Comparison of ENCODE assay signal across 8 cellular contexts in the genomic region with DNA sequence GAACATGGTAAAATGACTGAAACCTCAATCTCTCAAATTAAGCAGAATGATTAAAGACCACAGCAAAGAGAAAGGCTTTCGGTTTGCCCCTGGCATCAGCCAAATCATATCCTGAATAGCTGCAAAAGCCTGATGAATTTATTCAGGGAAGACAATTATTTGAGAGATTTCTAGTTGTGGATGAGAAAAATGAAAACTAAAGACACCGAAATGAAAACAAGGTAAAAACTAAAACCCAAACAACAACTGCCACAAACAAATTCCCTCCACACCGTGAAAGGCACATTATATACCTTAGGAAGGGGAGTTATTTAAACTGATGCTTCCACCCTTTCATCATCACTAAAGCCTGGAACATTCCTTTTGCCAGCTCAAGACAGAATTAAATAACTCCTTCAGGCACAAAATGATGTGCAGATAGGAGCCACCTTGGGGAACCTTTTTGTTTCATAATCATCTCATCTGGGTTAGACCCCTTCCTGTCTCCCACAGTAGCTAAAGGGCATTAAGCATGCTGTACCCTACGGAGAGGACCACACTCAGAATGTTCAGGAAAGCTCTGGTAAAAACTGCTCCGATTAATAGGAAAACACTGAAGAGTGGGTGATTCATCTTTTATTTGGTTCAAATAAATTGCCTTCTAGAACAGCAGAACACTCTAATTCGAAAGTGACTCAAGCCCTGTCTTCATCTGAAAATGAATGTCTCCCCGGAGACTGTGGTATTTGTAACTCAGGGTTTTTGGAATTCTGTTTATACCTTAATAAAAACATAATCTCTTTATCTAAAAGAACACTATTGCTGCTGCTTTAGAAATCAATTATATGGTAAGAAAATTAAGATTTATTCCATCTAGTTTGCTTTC. TPM values are rescaled to one million over a fixed set of nuclear protein-coding genes. Genes with fewer than 3 reads are reported as not detected.
DNase-seq lines count a peak whose midpoint lies in the region; ATAC-seq, FAIRE-seq and TF ChIP-seq lines count a peak whose summit lies in the region.

No MANE protein-coding gene starts in this region.

- no peak for TF ChIP-seq CTCF in A549 (IDR thresholded peaks at IDR 0.05)
- TF ChIP-seq CTCF in GM23338 (conservative IDR thresholded peaks at IDR 0.05; ENCODE audit: low read depth in 2 of 2): 0 out of 4 replicates have a peak, but pooled peaks of 1 of the 2 experiments have one; percentile 2
- no peak for TF ChIP-seq CTCF in liver (IDR thresholded peaks at IDR 0.05; ENCODE audit: low read depth, low read length, missing input control)
- TF ChIP-seq CTCF in esophagus squamous epithelium (IDR thresholded peaks at IDR 0.05): peak in 1 of 6 experiments; percentile 7

- H3K4me1 ChIP-seq in A549 (peaks cover 4% of the 10 kb centered on the region; the same call in 1 of the 3 replicates), GM23338 (ENCODE audit: insufficient read depth) (no peaks in the 10 kb centered on the region), liver (ENCODE audit: control insufficient read depth in 4 of 4, insufficient read depth in 4 of 4, low read length in 3 of 4) (peaks cover 2 to 8% (median 5%) of the 10 kb centered on the region in 4 donors), esophagus squamous epithelium (peaks cover 0 to 13% (median 0%) of the 10 kb centered on the region in 3 donors)

- CTCF ChIA-PET in A549 (lab: Yijun Ruan, JAX): interaction anchor here (0.6 to 6.2 kb wide), 41 partner anchors 9 to 658 kb away, joined by 3 to 60 read pairs (median 3); a partner anchor contains a TSS

- WGBS in A549 (ENCODE audit: missing lambda C conversion rate): 56% methylated on average over 7 of the region's 7 CpGs
- WGBS in liver: 65% methylated on average over 7 of the region's 7 CpGs
- WGBS in esophagus squamous epithelium, 2 donors: 49 to 57% methylated on average over 7 of the region's 7 CpGs

- TF ChIP-seq POLR2A in A549 (IDR thresholded peaks at IDR 0.05; ENCODE audit: low read length): no peak
- TF ChIP-seq POLR2A in esophagus squamous epithelium (IDR thresholded peaks at IDR 0.05): no peak

- peak overlapping the region; percentile 75; the same call in 2 of the 3 replicates for H3K4me3 Mint-ChIP-seq in GM23338
- H3K4me3 Mint-ChIP-seq in activated naive CD8-positive, alpha-beta T cell treated with anti-CD3 and anti-CD28 coated beads, Interleukin-2, amount 10 ng/mL, durations not matched to agents 7 days and 5 days: peak overlapping the region; percentile 87

- H3K9me2 ChIP-seq in GM23338 (ENCODE audit: insufficient read depth): no peaks in the 10 kb centered on the region

- DNase-seq in A549 (ENCODE audit: low read depth in 1 of 2, low spot score in 1 of 2): no peak
- DNase-seq in GM23338 (ENCODE audit: low spot score): no peak
- no peak for DNase-seq in activated naive CD8-positive, alpha-beta T cell treated with anti-CD3 and anti-CD28 coated beads, Interleukin-2, amount 10 ng/mL, durations not matched to agents 7 days and 5 days
- DNase-seq in esophagus squamous epithelium (lab: John Stamatoyannopoulos, UW): no peak

- no peaks in the 10 kb centered on the region for H3K9me3 Mint-ChIP-seq in GM23338
- H3K9me3 Mint-ChIP-seq in activated naive CD8-positive, alpha-beta T cell treated with anti-CD3 and anti-CD28 coated beads, Interleukin-2, amount 10 ng/mL, durations not matched to agents 7 days and 5 days: no peaks in the 10 kb centered on the region

- TF ChIP-seq RAD21 in A549 (conservative IDR thresholded peaks at IDR 0.05 in 1 of 2, IDR thresholded peaks at IDR 0.05 in 1 of 2): no peak
- TF ChIP-seq RAD21 in liver (IDR thresholded peaks at IDR 0.05): no peak

- H3F3A ChIP-seq in GM23338 (replicated peaks; ENCODE audit: low read depth): no peaks in the 10 kb centered on the region

- no peaks in the 10 kb centered on the region for H4K20me1 ChIP-seq in GM23338 (replicated peaks; ENCODE audit: insufficient read depth)

- H3K9me3 ChIP-seq in A549 (no peaks in the 10 kb centered on the region), liver (ENCODE audit: control insufficient read depth in 4 of 4, low read length in 3 of 4) (no peaks in the 10 kb centered on the region), esophagus squamous epithelium (no peaks in the 10 kb centered on the region)

- H3K36me3 Mint-ChIP-seq in GM23338 (ENCODE audit: low read depth): peaks cover 6% of the 10 kb centered on the region; the same call in 1 of the 3 replicates
- H3K36me3 Mint-ChIP-seq in activated naive CD8-positive, alpha-beta T cell treated with anti-CD3 and anti-CD28 coated beads, Interleukin-2, amount 10 ng/mL, durations not matched to agents 7 days and 5 days: peaks cover 9% of the 10 kb centered on the region

- no peaks in the 10 kb centered on the region for H3K27me3 Mint-ChIP-seq in GM23338 (ENCODE audit: insufficient read depth, low read depth, poor library complexity)
- H3K27me3 Mint-ChIP-seq in activated naive CD8-positive, alpha-beta T cell treated with anti-CD3 and anti-CD28 coated beads, Interleukin-2, amount 10 ng/mL, durations not matched to agents 7 days and 5 days: no peaks in the 10 kb centered on the region

- H3K79me2 ChIP-seq in GM23338 (replicated peaks; ENCODE audit: insufficient read depth): no peaks in the 10 kb centered on the region

- no peak overlapping the region for H3K9ac ChIP-seq in liver (ENCODE audit: low read depth in 1 of 2, low read length in 2 of 2)

- peak overlapping the region; percentile 93; the same call in 1 of the 3 replicates for H3K4me2 ChIP-seq in A549
- no peak overlapping the region for H3K4me2 ChIP-seq in GM23338

- ATAC-seq in A549: no peak
- ATAC-seq in GM23338: no peak
- ATAC-seq in activated naive CD8-positive, alpha-beta T cell treated with anti-CD3 and anti-CD28 coated beads, Interleukin-2, amount 10 ng/mL, durations not matched to agents 7 days and 5 days (ENCODE audit: low read depth): no peak
- no peak for ATAC-seq in HG03196 (IDR thresholded peaks at IDR 0.05; ENCODE audit: unreplicated experiment)
- ATAC-seq in GM18858 (IDR thresholded peaks at IDR 0.05; ENCODE audit: unreplicated experiment): no peak
- ATAC-seq in HG03521 (IDR thresholded peaks at IDR 0.05; ENCODE audit: unreplicated experiment): no peak

- no peaks in the 10 kb centered on the region for H3K36me3 ChIP-seq in GM23338 (ENCODE audit: insufficient read depth)
- H3K36me3 ChIP-seq in liver (ENCODE audit: control insufficient read depth in 4 of 4, insufficient read depth in 3 of 4, low read depth in 1 of 4, low read length in 3 of 4): peaks cover 0 to 4% (median 0%) of the 10 kb centered on the region in 4 donors
- H3K36me3 ChIP-seq in esophagus squamous epithelium: peaks cover 0 to 56% (median 2%) of the 10 kb centered on the region in 3 donors

- H3K4me3 ChIP-seq in A549 (no peak overlapping the region; the same call in 2 of the 3 replicates), GM23338 (peak overlapping the region; percentile 55; the same call in 1 of the 2 replicates), liver (ENCODE audit: low read depth in 1 of 3, low read length in 3 of 3) (peak overlapping the region in 1 of 3 donors; percentile 59), esophagus squamous epithelium (peak overlapping the region in 2 of 4 donors; percentile 45 to 69)

- no peak overlapping the region for H2AFZ ChIP-seq in GM23338

- no peak overlapping the region for H3K27ac Mint-ChIP-seq in GM23338
- H3K27ac Mint-ChIP-seq in activated naive CD8-positive, alpha-beta T cell treated with anti-CD3 and anti-CD28 coated beads, Interleukin-2, amount 10 ng/mL, durations not matched to agents 7 days and 5 days: peak overlapping the region; percentile 69

- H3K27me3 ChIP-seq in GM23338 (ENCODE audit: insufficient read depth) (no peaks in the 10 kb centered on the region), liver (ENCODE audit: control insufficient read depth in 4 of 4, insufficient read depth in 4 of 4, low read length in 3 of 4) (no peaks in the 10 kb centered on the region), esophagus squamous epithelium (no peaks in the 10 kb centered on the region)

- no peak overlapping the region for H3K27ac ChIP-seq in A549
- no peak overlapping the region; the same call in 1 of the 2 replicates for H3K27ac ChIP-seq in GM23338 (ENCODE audit: low read depth)
- H3K27ac ChIP-seq in liver (ENCODE audit: low read depth in 1 of 2, low read length in 2 of 2): no peak overlapping the region
- peak overlapping the region in 1 of 4 donors; percentile 11 for H3K27ac ChIP-seq in esophagus squamous epithelium

- H3K4me1 Mint-ChIP-seq in GM23338: peaks cover 18% of the 10 kb centered on the region; the same call in 2 of the 3 replicates
- H3K4me1 Mint-ChIP-seq in activated naive CD8-positive, alpha-beta T cell treated with anti-CD3 and anti-CD28 coated beads, Interleukin-2, amount 10 ng/mL, durations not matched to agents 7 days and 5 days: peaks cover 23% of the 10 kb centered on the region

- POLR2A ChIA-PET in A549 (lab: Yijun Ruan, JAX): no interaction called here
- POLR2A ChIA-PET in activated naive CD8-positive, alpha-beta T cell treated with anti-CD3 and anti-CD28 coated beads, Interleukin-2, amount 10 ng/mL, durations not matched to agents 7 days and 5 days (lab: Charles Lee): interaction anchor here (2.8 kb wide), 1 partner anchor 413 kb away, joined by 8 read pairs; a partner anchor contains a TSS

- no peak for FAIRE-seq in A549 (lab: Jason Lieb, UNC)

- TF ChIP-seq EP300 in A549 (IDR thresholded peaks at IDR 0.05): no peak

- intact Hi-C loops in esophagus squamous epithelium (cut with DNase I): loop anchor here (10.0 kb wide), 1 partner anchor 207 kb away; no protein-coding TSS in a partner anchor

TF ChIP-seq in A549, 52 proteins besides CTCF, POLR2A, EP300 and RAD21 (continues in another document):
- TF ChIP-seq PHF8 (IDR thresholded peaks at IDR 0.05; ENCODE audit: borderline replicate concordance, low read depth) (no peak), MYC (IDR thresholded peaks at IDR 0.05; ENCODE audit: borderline replicate concordance, low read length) (no peak)

TF ChIP-seq in GM23338, 12 proteins besides CTCF, POLR2A, EP300 and RAD21:
- no peak for TF ChIP-seq CREB1 (CRISPR knock-in tag; IDR thresholded peaks at IDR 0.05; ENCODE audit: low read depth)

TF ChIP-seq in liver, 16 proteins besides CTCF, POLR2A, EP300 and RAD21 (continues in another document):
- TF ChIP-seq, protein P1, sequence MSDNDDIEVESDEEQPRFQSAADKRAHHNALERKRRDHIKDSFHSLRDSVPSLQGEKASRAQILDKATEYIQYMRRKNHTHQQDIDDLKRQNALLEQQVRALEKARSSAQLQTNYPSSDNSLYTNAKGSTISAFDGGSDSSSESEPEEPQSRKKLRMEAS (IDR thresholded peaks at IDR 0.05): no peak
- no peak for TF ChIP-seq EGR1 (IDR thresholded peaks at IDR 0.05; ENCODE audit: low read depth in 2 of 2)

RNA-seq across cellular contexts. Expression of a gene that starts 9.1 kb away (rescaled TPM):
- polyA plus RNA-seq in A549 (2011; rRNA removed): not detected in 2 replicates
- polyA plus RNA-seq in A549 (2012; cell fraction: cytosol; rRNA removed): not detected in 2 replicates
- polyA plus RNA-seq in A549 (2012; cell fraction: nucleus; rRNA removed): not detected in 2 replicates
- polyA plus RNA-seq in A549 (2017; fragmentation: RNase III; extraction: RNeasy Plus Mini Kit Qiagen cat#74134 plus additional on column Dnase treatment): not detected in 3 replicates
- not detected in 2 replicates for polyA minus RNA-seq in A549 (2011; rRNA and poly(A)+ RNA removed)
- not detected in 2 replicates for total RNA-seq in GM23338 (2014; rRNA removed; shearing (Covaris generic))
- not detected in 2 replicates for polyA plus RNA-seq in GM23338 (2016; fragmentation: Nextera tagmentation; extraction: Ambion mirVana)
- not detected for total RNA-seq in activated naive CD8-positive, alpha-beta T cell treated with anti-CD3 and anti-CD28 coated beads, Interleukin-2, amount 10 ng/mL, durations not matched to agents 7 days and 5 days
- total RNA-seq in liver: not detected
- not detected for polyA plus RNA-seq in liver
- not detected for total RNA-seq in esophagus squamous epithelium
